11 cellular contexts compared by ENCODE assay signal in genomic region chr12:43282106-43282505, GRCh38.
A peak's percentile ranks its signal among the peaks of the same experiment; 100 is the strongest.
DNase-seq lines count a peak whose midpoint lies in the region; ATAC-seq and TF ChIP-seq lines count a peak whose summit lies in the region.
"Had no signal": no experiment of that assay in that cellular context is flagged by ENCODE, and none has a peak within 500 bp of the region (broad histone marks: within the 10 kb centered on the region; RNA-seq: fewer than 3 reads in every experiment).

No MANE protein-coding gene starts in this region.

- H3K9me3 ChIP-seq in heart right ventricle = no peaks in the 10 kb centered on the region
- H3K9me3 ChIP-seq in right cardiac atrium (ENCODE audit: control insufficient read depth, low read length) = no peaks in the 10 kb centered on the region
- no peaks in the 10 kb centered on the region for H3K9me3 ChIP-seq in OCI-LY3 (ENCODE audit: insufficient read depth, low read length)
- no peaks in the 10 kb centered on the region for H3K9me3 ChIP-seq in esophagus muscularis mucosa
- H3K9me3 ChIP-seq in uterus = no peaks in the 10 kb centered on the region

- H3K27ac ChIP-seq in heart right ventricle (no peak overlapping the region), right cardiac atrium (ENCODE audit: low read length) (no peak overlapping the region), OCI-LY3 (ENCODE audit: low read length) (no peak overlapping the region), esophagus muscularis mucosa (replicated peaks in 1 of 4) (no peak overlapping the region), uterus (no peak overlapping the region)
- H3K27ac ChIP-seq: coronary artery had no signal

- no peak overlapping the region for H3K9ac ChIP-seq in OCI-LY3 (ENCODE audit: low read length)

- H3K36me3 ChIP-seq in heart right ventricle = no peaks in the 10 kb centered on the region
- no peaks in the 10 kb centered on the region for H3K36me3 ChIP-seq in OCI-LY3 (replicated peaks; ENCODE audit: low read depth, low read length)
- H3K36me3 ChIP-seq in esophagus muscularis mucosa = no peaks in the 10 kb centered on the region
- H3K36me3 ChIP-seq in uterus = no peaks in the 10 kb centered on the region

- peak in 7 of 9 donors; percentile 16 to 67 (median 61) for TF ChIP-seq CTCF in heart right ventricle (IDR thresholded peaks at IDR 0.05)
- peak; percentile 63 for TF ChIP-seq CTCF in OCI-LY3 (IDR thresholded peaks at IDR 0.05; ENCODE audit: low read depth, low read length)
- TF ChIP-seq CTCF in esophagus muscularis mucosa (IDR thresholded peaks at IDR 0.05) = peak; percentile 24 to 29 (median 26)
- peak; percentile 24 to 40 (median 32) for TF ChIP-seq CTCF in uterus (IDR thresholded peaks at IDR 0.05)

- no peak overlapping the region for H3K27ac Mint-ChIP-seq in activated T-cell treated with anti-CD3 and anti-CD28 coated beads, Interleukin-2, amount 50 U/mL, for 24 hours
- no peak overlapping the region for H3K27ac Mint-ChIP-seq in natural killer cell treated with Interleukin-12 subunit alpha and Interleukin-12 subunit beta and Interleukin-15 and Interleukin-18, amount 100 ng/mL, for 72 hours
- H3K27ac Mint-ChIP-seq: CD8-positive, alpha-beta memory T cell had no signal

- peaks cover 0 to 24% (median 4%) of the 10 kb centered on the region in 9 donors for H3K4me1 ChIP-seq in heart right ventricle
- H3K4me1 ChIP-seq in right cardiac atrium (ENCODE audit: control insufficient read depth, insufficient read depth, low read length) = no peaks in the 10 kb centered on the region
- H3K4me1 ChIP-seq in OCI-LY3 (ENCODE audit: low read length) = no peaks in the 10 kb centered on the region
- peaks cover 0 to 14% (median 6%) of the 10 kb centered on the region in 4 donors for H3K4me1 ChIP-seq in esophagus muscularis mucosa
- peaks cover 0 to 5% of the 10 kb centered on the region in 2 donors for H3K4me1 ChIP-seq in uterus

- no peak for TF ChIP-seq EP300 in esophagus muscularis mucosa (IDR thresholded peaks at IDR 0.05)

- no peaks in the 10 kb centered on the region for H4K20me1 ChIP-seq in OCI-LY3 (ENCODE audit: insufficient read depth, low read length)

- no peaks in the 10 kb centered on the region for H3K27me3 Mint-ChIP-seq in activated T-cell treated with anti-CD3 and anti-CD28 coated beads, Interleukin-2, amount 50 U/mL, for 24 hours
- H3K27me3 Mint-ChIP-seq in natural killer cell treated with Interleukin-12 subunit alpha and Interleukin-12 subunit beta and Interleukin-15 and Interleukin-18, amount 100 ng/mL, for 72 hours = no peaks in the 10 kb centered on the region
- H3K27me3 Mint-ChIP-seq: CD8-positive, alpha-beta memory T cell had no signal

- intact Hi-C loops in heart right ventricle (cut with DNase I) (loop anchor here in 8 of 10 donors (2.0 to 10.0 kb wide), 6 partner anchors 687 to 1157 kb away; partner anchors contain the start of gene PRICKLE1 (in 6 of the 8)), right cardiac atrium (cut with DNase I) (loop anchor here in 3 of 4 donors (5.0 to 10.0 kb wide), 3 partner anchors 697 to 800 kb away; partner anchors contain the start of gene PRICKLE1 (in 2 of the 3)), esophagus muscularis mucosa (cut with DNase I) (loop anchor here (2.0 kb wide), 1 partner anchor 799 kb away; no protein-coding TSS in a partner anchor), uterus (cut with DNase I; ENCODE audit: low total_unique reads) (no loop called here)

- no peaks in the 10 kb centered on the region for H3K36me3 Mint-ChIP-seq in activated T-cell treated with anti-CD3 and anti-CD28 coated beads, Interleukin-2, amount 50 U/mL, for 24 hours (ENCODE audit: low read depth)
- H3K36me3 Mint-ChIP-seq in natural killer cell treated with Interleukin-12 subunit alpha and Interleukin-12 subunit beta and Interleukin-15 and Interleukin-18, amount 100 ng/mL, for 72 hours = no peaks in the 10 kb centered on the region
- H3K36me3 Mint-ChIP-seq: CD8-positive, alpha-beta memory T cell had no signal

- no peak overlapping the region for H3K4me3 Mint-ChIP-seq in activated T-cell treated with anti-CD3 and anti-CD28 coated beads, Interleukin-2, amount 50 U/mL, for 24 hours
- H3K4me3 Mint-ChIP-seq in natural killer cell treated with Interleukin-12 subunit alpha and Interleukin-12 subunit beta and Interleukin-15 and Interleukin-18, amount 100 ng/mL, for 72 hours = no peak overlapping the region
- H3K4me3 Mint-ChIP-seq: CD8-positive, alpha-beta memory T cell had no signal

- no peak for TF ChIP-seq POLR2A in esophagus muscularis mucosa (IDR thresholded peaks at IDR 0.05; ENCODE audit: low read depth)
- TF ChIP-seq POLR2A in uterus (IDR thresholded peaks at IDR 0.05) = no peak

- H3K4me1 Mint-ChIP-seq in activated T-cell treated with anti-CD3 and anti-CD28 coated beads, Interleukin-2, amount 50 U/mL, for 24 hours (ENCODE audit: low read depth) = no peaks in the 10 kb centered on the region
- no peaks in the 10 kb centered on the region for H3K4me1 Mint-ChIP-seq in natural killer cell treated with Interleukin-12 subunit alpha and Interleukin-12 subunit beta and Interleukin-15 and Interleukin-18, amount 100 ng/mL, for 72 hours (ENCODE audit: low read depth in 2 of 2)
- H3K4me1 Mint-ChIP-seq: CD8-positive, alpha-beta memory T cell had no signal

- no peak overlapping the region for H3K4me3 ChIP-seq in heart right ventricle
- no peak overlapping the region for H3K4me3 ChIP-seq in right cardiac atrium (ENCODE audit: low read length)
- no peak overlapping the region for H3K4me3 ChIP-seq in OCI-LY3 (ENCODE audit: low read length)
- H3K4me3 ChIP-seq in esophagus muscularis mucosa = no peak overlapping the region
- no peak overlapping the region for H3K4me3 ChIP-seq in uterus
- H3K4me3 ChIP-seq: coronary artery had no signal

- no peak overlapping the region for H2AFZ ChIP-seq in OCI-LY3 (ENCODE audit: low read depth, low read length)

- no peaks in the 10 kb centered on the region for H3K79me2 ChIP-seq in OCI-LY3 (ENCODE audit: low read length)

- no peak for DNase-seq in heart right ventricle
- no peak for DNase-seq in right cardiac atrium
- no peak for DNase-seq in esophagus muscularis mucosa (ENCODE audit: extremely low spot score)
- no peak for DNase-seq in uterus
- no peak for DNase-seq in activated T-cell treated with anti-CD3 and anti-CD28 coated beads, Interleukin-2, amount 50 U/mL, for 24 hours
- no peak for DNase-seq in NCI-H510A (lab: John Stamatoyannopoulos, UW)
- DNase-seq in natural killer cell treated with Interleukin-12 subunit alpha and Interleukin-12 subunit beta and Interleukin-15 and Interleukin-18, amount 100 ng/mL, for 72 hours (ENCODE audit: low spot score) = no peak
- DNase-seq: activated CD4-positive, CD25-positive, alpha-beta regulatory T cell; CD8-positive, alpha-beta memory T cell had no signal

- peak in 2 of 8 donors; percentile 44 to 61 for ATAC-seq in heart right ventricle
- ATAC-seq in right cardiac atrium = no peak
- ATAC-seq in natural killer cell treated with Interleukin-12 subunit alpha and Interleukin-12 subunit beta and Interleukin-15 and Interleukin-18, amount 100 ng/mL, for 72 hours = no peak

- no peaks in the 10 kb centered on the region for H3K27me3 ChIP-seq in heart right ventricle
- H3K27me3 ChIP-seq in right cardiac atrium (ENCODE audit: control insufficient read depth, insufficient read depth) = no peaks in the 10 kb centered on the region
- H3K27me3 ChIP-seq in OCI-LY3 (ENCODE audit: low read depth, low read length) = no peaks in the 10 kb centered on the region
- H3K27me3 ChIP-seq in esophagus muscularis mucosa = no peaks in the 10 kb centered on the region
- no peaks in the 10 kb centered on the region for H3K27me3 ChIP-seq in uterus

- no peak overlapping the region for H3K4me2 ChIP-seq in OCI-LY3 (ENCODE audit: low read length)

- H3K9me3 Mint-ChIP-seq in activated T-cell treated with anti-CD3 and anti-CD28 coated beads, Interleukin-2, amount 50 U/mL, for 24 hours = no peaks in the 10 kb centered on the region
- peaks cover 9% of the 10 kb centered on the region for H3K9me3 Mint-ChIP-seq in natural killer cell treated with Interleukin-12 subunit alpha and Interleukin-12 subunit beta and Interleukin-15 and Interleukin-18, amount 100 ng/mL, for 72 hours
